ENCODE assay signal across 8 cellular contexts in the genomic region with DNA sequence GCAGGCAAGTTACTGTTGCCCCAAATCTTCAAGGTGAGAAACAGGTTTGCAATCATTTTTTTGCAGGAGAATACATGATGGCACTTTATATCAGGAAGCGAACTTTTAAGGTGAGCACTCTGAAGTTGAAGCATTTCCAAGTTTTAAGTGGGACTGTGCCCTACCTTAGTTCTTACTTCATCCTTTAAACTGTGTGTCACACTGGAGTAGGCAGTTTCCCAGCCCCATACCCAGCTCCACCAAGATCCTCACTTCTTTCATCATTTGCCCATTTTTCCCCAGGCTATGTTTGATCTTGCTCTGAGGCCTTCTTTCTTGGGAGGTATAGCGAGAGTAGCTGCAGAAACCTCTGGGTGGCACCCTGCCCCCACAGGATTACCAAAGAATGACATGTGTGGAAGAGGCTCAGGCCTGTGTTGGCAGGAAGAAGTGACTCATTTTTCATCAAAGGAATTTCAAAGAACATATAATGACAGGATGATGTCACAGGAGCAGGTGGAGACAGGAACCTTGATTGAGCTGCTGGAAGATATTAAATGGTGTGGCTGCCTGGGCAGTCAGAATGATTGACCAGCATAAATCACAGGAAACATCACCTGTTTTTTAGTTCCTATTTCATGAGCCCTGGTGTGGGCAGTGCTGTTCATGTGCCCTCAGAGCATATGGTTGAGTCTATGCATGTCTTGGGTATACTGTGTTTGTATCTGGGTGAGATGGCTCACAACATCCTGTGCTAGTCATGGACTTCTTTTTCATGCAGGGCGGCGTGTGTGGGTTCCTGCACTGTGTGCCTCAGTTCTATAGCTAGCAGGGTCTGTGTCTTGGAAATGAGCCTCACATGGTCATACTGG. TPM values are rescaled to one million over a fixed set of nuclear protein-coding genes. Genes with fewer than 3 reads are reported as not detected.
DNase-seq lines count a peak whose midpoint lies in the region; ATAC-seq and TF ChIP-seq lines count a peak whose summit lies in the region.

No MANE protein-coding gene starts in this region.

- no peaks in the 10 kb centered on the region for H3K9me3 Mint-ChIP-seq in CD4-positive, CD25-positive, alpha-beta regulatory T cell
- H3K9me3 Mint-ChIP-seq in mesothelial cell of epicardium = peaks cover 7% of the 10 kb centered on the region

- peak; percentile 41 for TF ChIP-seq CTCF in mesothelial cell of epicardium (IDR thresholded peaks at IDR 0.05; ENCODE audit: unreplicated experiment)

- no peaks in the 10 kb centered on the region for H3K36me3 Mint-ChIP-seq in CD4-positive, CD25-positive, alpha-beta regulatory T cell
- peaks cover 7% of the 10 kb centered on the region for H3K36me3 Mint-ChIP-seq in mesothelial cell of epicardium

- peak overlapping the region; percentile 43 for H3K4me3 ChIP-seq in CD4-positive, CD25-positive, alpha-beta regulatory T cell (ENCODE audit: low read depth, low read length)
- H3K4me3 ChIP-seq in HAP-1 = no peak overlapping the region

- H3K36me3 ChIP-seq in CD4-positive, CD25-positive, alpha-beta regulatory T cell (ENCODE audit: control insufficient read depth, insufficient read depth, low read length) = no peaks in the 10 kb centered on the region
- no peaks in the 10 kb centered on the region for H3K36me3 ChIP-seq in HAP-1 (replicated peaks)

- peak; percentile 87 to 88 for ATAC-seq in CD4-positive, CD25-positive, alpha-beta regulatory T cell (ENCODE audit: low read depth in 2 of 2)
- ATAC-seq in GM21423 (IDR thresholded peaks at IDR 0.05; ENCODE audit: unreplicated experiment) = no peak

- no peaks in the 10 kb centered on the region for H3K27me3 Mint-ChIP-seq in CD4-positive, CD25-positive, alpha-beta regulatory T cell
- no peaks in the 10 kb centered on the region for H3K27me3 Mint-ChIP-seq in mesothelial cell of epicardium (ENCODE audit: low read depth)

- H3K27ac ChIP-seq in CD4-positive, CD25-positive, alpha-beta regulatory T cell (ENCODE audit: insufficient read depth, low read length, poor library complexity, severe bottlenecking) = peak overlapping the region; percentile 86
- peak overlapping the region; percentile 32 for H3K27ac ChIP-seq in cingulate gyrus (ENCODE audit: low read depth, low read length)

- in situ Hi-C loops in HAP-1 (cut with MboI; ENCODE audit: low sequenced_read_pairs) = loop anchor here (5.0 kb wide), 1 partner anchor 81 kb away; no protein-coding TSS in a partner anchor

- H3K4me1 ChIP-seq in CD4-positive, CD25-positive, alpha-beta regulatory T cell (ENCODE audit: control insufficient read depth, insufficient read depth, low read length, poor library complexity, severe bottlenecking) = peaks cover 27% of the 10 kb centered on the region
- peaks cover 8% of the 10 kb centered on the region for H3K4me1 ChIP-seq in HAP-1

- peak; percentile 73 to 91 (median 83) for DNase-seq in CD4-positive, CD25-positive, alpha-beta regulatory T cell
- DNase-seq in HAP-1 (ENCODE audit: low spot score in 2 of 2) (peak; percentile 66 to 67), NCI-H226 (peak; percentile 96), mesothelial cell of epicardium (ENCODE audit: low spot score in 2 of 2, unreplicated experiment in 2 of 2) (no peak)
- peak; percentile 79 for DNase-seq in activated CD4-positive, alpha-beta T cell treated with anti-CD3 and anti-CD28 coated beads for 1 hour
- peak; percentile 53 to 75 for DNase-seq in stimulated activated CD8-positive, alpha-beta memory T cell treated with anti-CD3 and anti-CD28 coated beads, Interleukin-7, amount 100 ng/mL, for 48 hours (ENCODE audit: extremely low read depth in 1 of 2, low read depth in 1 of 2)

- H3K4me1 Mint-ChIP-seq in CD4-positive, CD25-positive, alpha-beta regulatory T cell = peaks cover 11 to 42% (median 30%) of the 10 kb centered on the region in 4 donors
- peaks cover 31% of the 10 kb centered on the region for H3K4me1 Mint-ChIP-seq in mesothelial cell of epicardium

- H3K9me3 ChIP-seq in CD4-positive, CD25-positive, alpha-beta regulatory T cell (ENCODE audit: control insufficient read depth in 2 of 2, low read length in 2 of 2) = no peaks in the 10 kb centered on the region
- no peaks in the 10 kb centered on the region for H3K9me3 ChIP-seq in HAP-1

- peak overlapping the region in 3 of 4 donors; percentile 11 to 22 (median 12) for H3K4me3 Mint-ChIP-seq in CD4-positive, CD25-positive, alpha-beta regulatory T cell
- no peak overlapping the region for H3K4me3 Mint-ChIP-seq in mesothelial cell of epicardium

- H3K27ac Mint-ChIP-seq in CD4-positive, CD25-positive, alpha-beta regulatory T cell = peak overlapping the region; percentile 91 to 99 (median 95)
- peak overlapping the region; percentile 63 for H3K27ac Mint-ChIP-seq in mesothelial cell of epicardium

- H3K27me3 ChIP-seq in CD4-positive, CD25-positive, alpha-beta regulatory T cell (ENCODE audit: control insufficient read depth, insufficient read depth, low read length) = no peaks in the 10 kb centered on the region
- no peaks in the 10 kb centered on the region for H3K27me3 ChIP-seq in HAP-1 (ENCODE audit: low read depth)

RNA-seq across cellular contexts. Expression of a gene that starts 20.8 kb away (rescaled TPM):
- 431 TPM for total RNA-seq in CD4-positive, CD25-positive, alpha-beta regulatory T cell
- 10 to 100 TPM; 21.8 to 26.9 (median 24.7) TPM for polyA plus RNA-seq in CD4-positive, CD25-positive, alpha-beta regulatory T cell
- 282 to 301 TPM (median 283 TPM) in 3 replicates for total RNA-seq in mesothelial cell of epicardium

Comparison
In these comparisons a context has a peak if more than half of its experiments do, and no peak if none do; other contexts are left out.
1. DNase-seq: peak in CD4-positive, CD25-positive, alpha-beta regulatory T cell (3 of 3), HAP-1 (2 of 2), NCI-H226 (single experiment), activated CD4-positive, alpha-beta T cell treated with anti-CD3 and anti-CD28 coated beads for 1 hour (single experiment) and stimulated activated CD8-positive, alpha-beta memory T cell treated with anti-CD3 and anti-CD28 coated beads, Interleukin-7, amount 100 ng/mL, for 48 hours (2 of 2); none in mesothelial cell of epicardium (0 of 2).